Comparison of ENCODE assay signal across 10 cellular contexts in genomic region chr1:35506960-35507901, GRCh38. TPM values are rescaled to one million over a fixed set of nuclear protein-coding genes. Genes with fewer than 3 reads are reported as not detected.
DNase-seq lines count a peak whose midpoint lies in the region; ATAC-seq and TF ChIP-seq lines count a peak whose summit lies in the region.
"Had no signal": no experiment of that assay in that cellular context is flagged by ENCODE, and none has a peak within 500 bp of the region (broad histone marks: within the 10 kb centered on the region; RNA-seq: fewer than 3 reads in every experiment).

No MANE protein-coding gene starts in this region.

- no peaks in the 10 kb centered on the region for H3K9me3 Mint-ChIP-seq in activated T-cell treated with anti-CD3 and anti-CD28 coated beads, Interleukin-2, amount 50 U/mL, for 24 hours
- no peaks in the 10 kb centered on the region for H3K9me3 Mint-ChIP-seq in activated naive CD8-positive, alpha-beta T cell treated with anti-CD3 and anti-CD28 coated beads for 36 hours
- no peaks in the 10 kb centered on the region for H3K9me3 Mint-ChIP-seq in stimulated activated naive CD8-positive, alpha-beta T cell treated with anti-CD3 and anti-CD28 coated beads, Interleukin-15, Interleukin-2, amounts not matched to agents 100 ng/mL and 50 ng/mL, for 24 hours

- TF ChIP-seq EP300 in ovary (IDR thresholded peaks at IDR 0.05) = no peak

- H4K20me1 ChIP-seq in MM.1S (ENCODE audit: insufficient read depth, low read length) = no peaks in the 10 kb centered on the region; the same call in 1 of the 2 replicates

- peak overlapping the region; percentile 72 for H3K4me2 ChIP-seq in MM.1S (ENCODE audit: low read depth, low read length)

- intact Hi-C loops in ovary (cut with DNase I) = no loop called here

- no peak for TF ChIP-seq POLR2A in ovary (IDR thresholded peaks at IDR 0.05)

- H2AFZ ChIP-seq in MM.1S (ENCODE audit: low read length) = 0 out of 2 replicates have a peak overlapping the region, but pooled peaks have one; percentile 5

- H3K4me1 Mint-ChIP-seq in activated T-cell treated with anti-CD3 and anti-CD28 coated beads, Interleukin-2, amount 50 U/mL, for 24 hours (ENCODE audit: low read depth) = peaks cover 65% of the 10 kb centered on the region
- peaks cover 46% of the 10 kb centered on the region for H3K4me1 Mint-ChIP-seq in activated naive CD8-positive, alpha-beta T cell treated with anti-CD3 and anti-CD28 coated beads for 36 hours
- H3K4me1 Mint-ChIP-seq in stimulated activated naive CD8-positive, alpha-beta T cell treated with anti-CD3 and anti-CD28 coated beads, Interleukin-15, Interleukin-2, amounts not matched to agents 100 ng/mL and 50 ng/mL, for 24 hours (ENCODE audit: low read depth) = peaks cover 52% of the 10 kb centered on the region

- peaks cover 23% of the 10 kb centered on the region for H3K36me3 Mint-ChIP-seq in activated T-cell treated with anti-CD3 and anti-CD28 coated beads, Interleukin-2, amount 50 U/mL, for 24 hours (ENCODE audit: low read depth)
- H3K36me3 Mint-ChIP-seq in activated naive CD8-positive, alpha-beta T cell treated with anti-CD3 and anti-CD28 coated beads for 36 hours = peaks cover 28% of the 10 kb centered on the region
- peaks cover 31% of the 10 kb centered on the region for H3K36me3 Mint-ChIP-seq in stimulated activated naive CD8-positive, alpha-beta T cell treated with anti-CD3 and anti-CD28 coated beads, Interleukin-15, Interleukin-2, amounts not matched to agents 100 ng/mL and 50 ng/mL, for 24 hours (ENCODE audit: low read depth)

- DNase-seq in activated T-cell treated with anti-CD3 and anti-CD28 coated beads, Interleukin-2, amount 50 U/mL, for 24 hours = no peak
- DNase-seq in activated T-cell treated with anti-CD3 and anti-CD28 coated beads for 4 hours = no peak
- DNase-seq in MM.1S = peak; percentile 34
- DNase-seq in activated naive CD8-positive, alpha-beta T cell treated with anti-CD3 and anti-CD28 coated beads for 36 hours = no peak
- no peak for DNase-seq in ovary
- no peak for DNase-seq in NCI-H1048 (lab: John Stamatoyannopoulos, UW)
- DNase-seq: NCI-H187 treated with DMSO at 0.1 percent for 48 hours had no signal

- WGBS in ovary, 3 donors = 76 to 82% (median 81%) methylated on average over 3 of the region's 3 CpGs

- H3K4me3 Mint-ChIP-seq in activated T-cell treated with anti-CD3 and anti-CD28 coated beads, Interleukin-2, amount 50 U/mL, for 24 hours = peak overlapping the region; percentile 45
- H3K4me3 Mint-ChIP-seq in activated naive CD8-positive, alpha-beta T cell treated with anti-CD3 and anti-CD28 coated beads for 36 hours = peak overlapping the region; percentile 19
- peak overlapping the region; percentile 50 for H3K4me3 Mint-ChIP-seq in stimulated activated naive CD8-positive, alpha-beta T cell treated with anti-CD3 and anti-CD28 coated beads, Interleukin-15, Interleukin-2, amounts not matched to agents 100 ng/mL and 50 ng/mL, for 24 hours

- H3K27me3 ChIP-seq in MM.1S (replicated peaks; ENCODE audit: insufficient read depth, low read length) (no peaks in the 10 kb centered on the region), ovary (no peaks in the 10 kb centered on the region)

- H3K4me3 ChIP-seq in MM.1S (ENCODE audit: low read length) (peak overlapping the region; percentile 28), ovary (no peak overlapping the region)

- peak overlapping the region; percentile 68 for H3K27ac ChIP-seq in MM.1S (ENCODE audit: low read length)
- no peak overlapping the region for H3K27ac ChIP-seq in ovary
- H3K27ac ChIP-seq: HL-60 had no signal

- H3K9me2 ChIP-seq in MM.1S (replicated peaks; ENCODE audit: insufficient read depth, low read length) = no peaks in the 10 kb centered on the region

- H3K36me3 ChIP-seq in MM.1S (replicated peaks; ENCODE audit: insufficient read depth, low read length) = no peaks in the 10 kb centered on the region
- H3K36me3 ChIP-seq in ovary = no peaks in the 10 kb centered on the region

- peaks cover 26% of the 10 kb centered on the region for H3F3A ChIP-seq in MM.1S (ENCODE audit: insufficient read depth, low read length)

- peak overlapping the region; percentile 36; the same call in 1 of the 2 replicates for H3K9ac ChIP-seq in MM.1S (ENCODE audit: low read length)

- H3K9me3 ChIP-seq in MM.1S (replicated peaks; ENCODE audit: insufficient read depth, low read length) (no peaks in the 10 kb centered on the region), ovary (no peaks in the 10 kb centered on the region)

- peaks cover 26% of the 10 kb centered on the region for H3K79me2 ChIP-seq in MM.1S (ENCODE audit: low read length)

- no peaks in the 10 kb centered on the region for H3K27me3 Mint-ChIP-seq in activated T-cell treated with anti-CD3 and anti-CD28 coated beads, Interleukin-2, amount 50 U/mL, for 24 hours
- no peaks in the 10 kb centered on the region for H3K27me3 Mint-ChIP-seq in activated naive CD8-positive, alpha-beta T cell treated with anti-CD3 and anti-CD28 coated beads for 36 hours
- no peaks in the 10 kb centered on the region for H3K27me3 Mint-ChIP-seq in stimulated activated naive CD8-positive, alpha-beta T cell treated with anti-CD3 and anti-CD28 coated beads, Interleukin-15, Interleukin-2, amounts not matched to agents 100 ng/mL and 50 ng/mL, for 24 hours

- H3K4me1 ChIP-seq in MM.1S (ENCODE audit: low read length) (peaks cover 30% of the 10 kb centered on the region), ovary (ENCODE audit: insufficient read depth) (peaks cover 3% of the 10 kb centered on the region)

- TF ChIP-seq CTCF in MM.1S (IDR thresholded peaks at IDR 0.05; ENCODE audit: low read length) (no peak), ovary (IDR thresholded peaks at IDR 0.05) (no peak)

- H3K27ac Mint-ChIP-seq in activated T-cell treated with anti-CD3 and anti-CD28 coated beads, Interleukin-2, amount 50 U/mL, for 24 hours = peak overlapping the region; percentile 90
- peak overlapping the region; percentile 70 for H3K27ac Mint-ChIP-seq in activated naive CD8-positive, alpha-beta T cell treated with anti-CD3 and anti-CD28 coated beads for 36 hours
- peak overlapping the region; percentile 82 for H3K27ac Mint-ChIP-seq in stimulated activated naive CD8-positive, alpha-beta T cell treated with anti-CD3 and anti-CD28 coated beads, Interleukin-15, Interleukin-2, amounts not matched to agents 100 ng/mL and 50 ng/mL, for 24 hours

- no peak for ATAC-seq in HG02623 (IDR thresholded peaks at IDR 0.05; ENCODE audit: unreplicated experiment)

RNA-seq across cellular contexts. Expression of gene KIAA0319L, which starts 50.0 kb away (rescaled TPM):
- 10 to 100 TPM; 17.2 to 18.3 TPM for total RNA-seq in activated naive CD8-positive, alpha-beta T cell treated with anti-CD3 and anti-CD28 coated beads for 36 hours
- total RNA-seq in ovary = 10 to 100 TPM; 32.5 to 66.7 (median 42.7) TPM
- polyA plus RNA-seq in ovary = 10 to 100 TPM; 18.2 to 78.3 TPM

RNA-seq across cellular contexts. Expression of gene NCDN, which starts 50.4 kb away (rescaled TPM):
- total RNA-seq in activated naive CD8-positive, alpha-beta T cell treated with anti-CD3 and anti-CD28 coated beads for 36 hours = 10 to 100 TPM; 31.3 to 36.0 TPM
- 10 to 100 TPM; 15.4 to 36.2 (median 28.2) TPM for total RNA-seq in ovary
- polyA plus RNA-seq in ovary = 10 to 100 TPM in 1 of 2 donors, 1 to 10 TPM in 1; 5.9 to 13.6 TPM
